ENCODE assay signal across 2 cellular contexts in the genomic region with DNA sequence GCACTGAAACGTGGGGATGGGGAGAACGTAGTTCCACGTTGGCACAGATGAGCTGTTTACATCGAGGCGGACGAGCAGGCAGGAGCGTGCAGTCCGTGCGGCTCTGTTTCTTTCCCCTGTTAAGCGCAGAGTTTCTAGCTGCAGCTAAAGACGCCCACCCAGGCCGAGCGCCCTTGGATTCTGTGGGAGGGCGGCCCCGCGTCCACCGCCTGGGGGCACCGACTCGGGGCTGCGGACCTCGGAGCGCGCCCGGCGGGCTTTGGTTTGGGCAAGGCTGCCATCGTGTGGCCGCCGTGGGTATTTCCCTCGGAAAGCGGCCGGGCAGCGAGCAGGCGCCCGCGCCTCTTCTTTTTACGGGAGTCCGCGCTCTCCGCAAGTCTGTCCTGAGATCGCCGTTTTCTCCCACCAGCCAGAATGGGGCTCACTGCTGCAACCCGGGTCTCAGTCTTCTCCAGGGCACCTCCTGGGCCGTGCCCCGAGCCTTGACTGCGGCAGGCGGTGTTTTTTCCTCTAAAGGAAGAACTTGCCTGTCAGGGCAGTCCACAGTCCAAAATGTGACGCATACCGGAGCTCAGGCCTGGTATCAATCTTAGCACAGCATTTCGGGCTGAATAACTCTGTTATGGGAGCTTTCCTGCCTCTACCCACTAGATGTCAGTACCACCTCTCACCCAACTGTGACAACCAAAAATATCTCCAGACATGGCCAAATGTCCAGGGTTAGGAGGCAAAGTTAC.
TF ChIP-seq lines count a peak whose summit lies in the region.

No MANE protein-coding gene starts in this region.

TF ChIP-seq in HCT116, 20 proteins besides CTCF, POLR2A, EP300 and RAD21:
- TF ChIP-seq, protein P1, sequence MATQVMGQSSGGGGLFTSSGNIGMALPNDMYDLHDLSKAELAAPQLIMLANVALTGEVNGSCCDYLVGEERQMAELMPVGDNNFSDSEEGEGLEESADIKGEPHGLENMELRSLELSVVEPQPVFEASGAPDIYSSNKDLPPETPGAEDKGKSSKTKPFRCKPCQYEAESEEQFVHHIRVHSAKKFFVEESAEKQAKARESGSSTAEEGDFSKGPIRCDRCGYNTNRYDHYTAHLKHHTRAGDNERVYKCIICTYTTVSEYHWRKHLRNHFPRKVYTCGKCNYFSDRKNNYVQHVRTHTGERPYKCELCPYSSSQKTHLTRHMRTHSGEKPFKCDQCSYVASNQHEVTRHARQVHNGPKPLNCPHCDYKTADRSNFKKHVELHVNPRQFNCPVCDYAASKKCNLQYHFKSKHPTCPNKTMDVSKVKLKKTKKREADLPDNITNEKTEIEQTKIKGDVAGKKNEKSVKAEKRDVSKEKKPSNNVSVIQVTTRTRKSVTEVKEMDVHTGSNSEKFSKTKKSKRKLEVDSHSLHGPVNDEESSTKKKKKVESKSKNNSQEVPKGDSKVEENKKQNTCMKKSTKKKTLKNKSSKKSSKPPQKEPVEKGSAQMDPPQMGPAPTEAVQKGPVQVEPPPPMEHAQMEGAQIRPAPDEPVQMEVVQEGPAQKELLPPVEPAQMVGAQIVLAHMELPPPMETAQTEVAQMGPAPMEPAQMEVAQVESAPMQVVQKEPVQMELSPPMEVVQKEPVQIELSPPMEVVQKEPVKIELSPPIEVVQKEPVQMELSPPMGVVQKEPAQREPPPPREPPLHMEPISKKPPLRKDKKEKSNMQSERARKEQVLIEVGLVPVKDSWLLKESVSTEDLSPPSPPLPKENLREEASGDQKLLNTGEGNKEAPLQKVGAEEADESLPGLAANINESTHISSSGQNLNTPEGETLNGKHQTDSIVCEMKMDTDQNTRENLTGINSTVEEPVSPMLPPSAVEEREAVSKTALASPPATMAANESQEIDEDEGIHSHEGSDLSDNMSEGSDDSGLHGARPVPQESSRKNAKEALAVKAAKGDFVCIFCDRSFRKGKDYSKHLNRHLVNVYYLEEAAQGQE (IDR thresholded peaks at IDR 0.05; ENCODE audit: low read depth), result no peak
- TF ChIP-seq CBX3 (IDR thresholded peaks at IDR 0.05; ENCODE audit: low read depth) (0 out of 2 replicates have a peak, but pooled peaks have one; percentile 31), POLR2AphosphoS5 (IDR thresholded peaks at IDR 0.05; ENCODE audit: low read depth, low read length) (no peak), YY1 (IDR thresholded peaks at IDR 0.05; ENCODE audit: extremely low read depth, insufficient replicate concordance, low read depth, low read length) (no peak), SRF (IDR thresholded peaks at IDR 0.05; ENCODE audit: low read depth) (no peak), ELF1 (IDR thresholded peaks at IDR 0.05; ENCODE audit: borderline replicate concordance, low read depth) (no peak), EGR1 (IDR thresholded peaks at IDR 0.05; ENCODE audit: low read depth) (no peak)

TF ChIP-seq in HepG2, 621 proteins besides CTCF, POLR2A, EP300 and RAD21 (continues in another document):
- TF ChIP-seq ZNF792 (CRISPR knock-in tag; IDR thresholded peaks at IDR 0.05), result 0 out of 2 replicates have a peak, but pooled peaks have one; percentile 25
- TF ChIP-seq ZNF263 (CRISPR knock-in tag; IDR thresholded peaks at IDR 0.05), result no peak
- no peak for TF ChIP-seq ZNF235 (CRISPR knock-in tag; IDR thresholded peaks at IDR 0.05; ENCODE audit: borderline replicate concordance)
- TF ChIP-seq ZBTB7A (CRISPR knock-in tag; IDR thresholded peaks at IDR 0.05), result no peak
- TF ChIP-seq SMAD9 (CRISPR knock-in tag; IDR thresholded peaks at IDR 0.05), result no peak
- no peak for TF ChIP-seq ZBTB20 (CRISPR knock-in tag; IDR thresholded peaks at IDR 0.05; ENCODE audit: borderline replicate concordance, low read depth)
- TF ChIP-seq AKAP8 (CRISPR knock-in tag; IDR thresholded peaks at IDR 0.05), result no peak
- TF ChIP-seq TBX2 (CRISPR knock-in tag; IDR thresholded peaks at IDR 0.05; ENCODE audit: borderline replicate concordance), result no peak
- TF ChIP-seq, protein P2, sequence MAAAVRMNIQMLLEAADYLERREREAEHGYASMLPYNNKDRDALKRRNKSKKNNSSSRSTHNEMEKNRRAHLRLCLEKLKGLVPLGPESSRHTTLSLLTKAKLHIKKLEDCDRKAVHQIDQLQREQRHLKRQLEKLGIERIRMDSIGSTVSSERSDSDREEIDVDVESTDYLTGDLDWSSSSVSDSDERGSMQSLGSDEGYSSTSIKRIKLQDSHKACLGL (CRISPR knock-in tag; IDR thresholded peaks at IDR 0.05), result no peak
- TF ChIP-seq NCOA2 (CRISPR knock-in tag; IDR thresholded peaks at IDR 0.05), result no peak
- TF ChIP-seq SAP130 (CRISPR knock-in tag; IDR thresholded peaks at IDR 0.05; ENCODE audit: low read depth), result peak; percentile 34; the same call in 1 of the 2 replicates
- TF ChIP-seq ZNF737 (CRISPR knock-in tag; IDR thresholded peaks at IDR 0.05; ENCODE audit: borderline replicate concordance), result no peak
- TF ChIP-seq, protein P3, sequence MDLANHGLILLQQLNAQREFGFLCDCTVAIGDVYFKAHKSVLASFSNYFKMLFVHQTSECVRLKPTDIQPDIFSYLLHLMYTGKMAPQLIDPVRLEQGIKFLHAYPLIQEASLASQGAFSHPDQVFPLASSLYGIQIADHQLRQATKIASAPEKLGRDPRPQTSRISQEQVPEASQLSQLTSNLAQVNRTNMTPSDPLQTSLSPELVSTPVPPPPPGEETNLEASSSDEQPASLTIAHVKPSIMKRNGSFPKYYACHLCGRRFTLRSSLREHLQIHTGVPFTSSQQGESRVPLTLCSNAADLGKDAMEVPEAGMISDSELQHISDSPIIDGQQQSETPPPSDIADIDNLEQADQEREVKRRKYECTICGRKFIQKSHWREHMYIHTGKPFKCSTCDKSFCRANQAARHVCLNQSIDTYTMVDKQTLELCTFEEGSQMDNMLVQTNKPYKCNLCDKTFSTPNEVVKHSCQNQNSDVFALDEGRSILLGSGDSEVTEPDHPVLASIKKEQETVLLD (CRISPR knock-in tag; IDR thresholded peaks at IDR 0.05; ENCODE audit: low read depth), result no peak
- no peak for TF ChIP-seq ZNF354B (CRISPR knock-in tag; IDR thresholded peaks at IDR 0.05)
- TF ChIP-seq, protein P4, sequence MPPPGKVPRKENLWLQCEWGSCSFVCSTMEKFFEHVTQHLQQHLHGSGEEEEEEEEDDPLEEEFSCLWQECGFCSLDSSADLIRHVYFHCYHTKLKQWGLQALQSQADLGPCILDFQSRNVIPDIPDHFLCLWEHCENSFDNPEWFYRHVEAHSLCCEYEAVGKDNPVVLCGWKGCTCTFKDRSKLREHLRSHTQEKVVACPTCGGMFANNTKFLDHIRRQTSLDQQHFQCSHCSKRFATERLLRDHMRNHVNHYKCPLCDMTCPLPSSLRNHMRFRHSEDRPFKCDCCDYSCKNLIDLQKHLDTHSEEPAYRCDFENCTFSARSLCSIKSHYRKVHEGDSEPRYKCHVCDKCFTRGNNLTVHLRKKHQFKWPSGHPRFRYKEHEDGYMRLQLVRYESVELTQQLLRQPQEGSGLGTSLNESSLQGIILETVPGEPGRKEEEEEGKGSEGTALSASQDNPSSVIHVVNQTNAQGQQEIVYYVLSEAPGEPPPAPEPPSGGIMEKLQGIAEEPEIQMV (CRISPR knock-in tag; IDR thresholded peaks at IDR 0.05; ENCODE audit: low read depth), result peak; percentile 49; the same call in 1 of the 2 replicates
- no peak for TF ChIP-seq ELF4 (CRISPR knock-in tag; IDR thresholded peaks at IDR 0.05; ENCODE audit: borderline replicate concordance)
- TF ChIP-seq POGZ (CRISPR knock-in tag; IDR thresholded peaks at IDR 0.05), result 0 out of 2 replicates have a peak, but pooled peaks have one; percentile 20
- no peak for TF ChIP-seq SSRP1 (CRISPR knock-in tag; IDR thresholded peaks at IDR 0.05)
- no peak for TF ChIP-seq ZNF557 (CRISPR knock-in tag; IDR thresholded peaks at IDR 0.05)
- TF ChIP-seq, protein P5, sequence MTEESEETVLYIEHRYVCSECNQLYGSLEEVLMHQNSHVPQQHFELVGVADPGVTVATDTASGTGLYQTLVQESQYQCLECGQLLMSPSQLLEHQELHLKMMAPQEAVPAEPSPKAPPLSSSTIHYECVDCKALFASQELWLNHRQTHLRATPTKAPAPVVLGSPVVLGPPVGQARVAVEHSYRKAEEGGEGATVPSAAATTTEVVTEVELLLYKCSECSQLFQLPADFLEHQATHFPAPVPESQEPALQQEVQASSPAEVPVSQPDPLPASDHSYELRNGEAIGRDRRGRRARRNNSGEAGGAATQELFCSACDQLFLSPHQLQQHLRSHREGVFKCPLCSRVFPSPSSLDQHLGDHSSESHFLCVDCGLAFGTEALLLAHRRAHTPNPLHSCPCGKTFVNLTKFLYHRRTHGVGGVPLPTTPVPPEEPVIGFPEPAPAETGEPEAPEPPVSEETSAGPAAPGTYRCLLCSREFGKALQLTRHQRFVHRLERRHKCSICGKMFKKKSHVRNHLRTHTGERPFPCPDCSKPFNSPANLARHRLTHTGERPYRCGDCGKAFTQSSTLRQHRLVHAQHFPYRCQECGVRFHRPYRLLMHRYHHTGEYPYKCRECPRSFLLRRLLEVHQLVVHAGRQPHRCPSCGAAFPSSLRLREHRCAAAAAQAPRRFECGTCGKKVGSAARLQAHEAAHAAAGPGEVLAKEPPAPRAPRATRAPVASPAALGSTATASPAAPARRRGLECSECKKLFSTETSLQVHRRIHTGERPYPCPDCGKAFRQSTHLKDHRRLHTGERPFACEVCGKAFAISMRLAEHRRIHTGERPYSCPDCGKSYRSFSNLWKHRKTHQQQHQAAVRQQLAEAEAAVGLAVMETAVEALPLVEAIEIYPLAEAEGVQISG (CRISPR knock-in tag; IDR thresholded peaks at IDR 0.05), result no peak
- TF ChIP-seq, protein P6, sequence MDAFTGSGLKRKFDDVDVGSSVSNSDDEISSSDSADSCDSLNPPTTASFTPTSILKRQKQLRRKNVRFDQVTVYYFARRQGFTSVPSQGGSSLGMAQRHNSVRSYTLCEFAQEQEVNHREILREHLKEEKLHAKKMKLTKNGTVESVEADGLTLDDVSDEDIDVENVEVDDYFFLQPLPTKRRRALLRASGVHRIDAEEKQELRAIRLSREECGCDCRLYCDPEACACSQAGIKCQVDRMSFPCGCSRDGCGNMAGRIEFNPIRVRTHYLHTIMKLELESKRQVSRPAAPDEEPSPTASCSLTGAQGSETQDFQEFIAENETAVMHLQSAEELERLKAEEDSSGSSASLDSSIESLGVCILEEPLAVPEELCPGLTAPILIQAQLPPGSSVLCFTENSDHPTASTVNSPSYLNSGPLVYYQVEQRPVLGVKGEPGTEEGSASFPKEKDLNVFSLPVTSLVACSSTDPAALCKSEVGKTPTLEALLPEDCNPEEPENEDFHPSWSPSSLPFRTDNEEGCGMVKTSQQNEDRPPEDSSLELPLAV (CRISPR knock-in tag; conservative IDR thresholded peaks at IDR 0.05; ENCODE audit: low read depth), result no peak
- TF ChIP-seq ZNF234 (CRISPR knock-in tag; conservative IDR thresholded peaks at IDR 0.05), result no peak
- TF ChIP-seq, protein P7, sequence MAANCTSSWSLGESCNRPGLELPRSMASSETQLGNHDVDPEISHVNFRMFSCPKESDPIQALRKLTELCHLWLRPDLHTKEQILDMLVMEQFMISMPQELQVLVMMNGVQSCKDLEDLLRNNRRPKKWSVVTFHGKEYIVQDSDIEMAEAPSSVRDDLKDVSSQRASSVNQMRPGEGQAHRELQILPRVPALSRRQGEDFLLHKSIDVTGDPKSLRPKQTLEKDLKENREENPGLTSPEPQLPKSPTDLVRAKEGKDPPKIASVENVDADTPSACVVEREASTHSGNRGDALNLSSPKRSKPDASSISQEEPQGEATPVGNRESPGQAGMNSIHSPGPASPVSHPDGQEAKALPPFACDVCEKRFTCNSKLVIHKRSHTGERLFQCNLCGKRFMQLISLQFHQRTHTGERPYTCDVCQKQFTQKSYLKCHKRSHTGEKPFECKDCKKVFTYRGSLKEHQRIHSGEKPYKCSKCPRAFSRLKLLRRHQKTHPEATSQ (CRISPR knock-in tag; IDR thresholded peaks at IDR 0.05; ENCODE audit: borderline replicate concordance), result no peak
- TF ChIP-seq RFX5 (IDR thresholded peaks at IDR 0.05; ENCODE audit: low read depth, low read length), result no peak
- no peak for TF ChIP-seq BHLHE40 (IDR thresholded peaks at IDR 0.05; ENCODE audit: low read length)
- no peak for TF ChIP-seq MYNN (CRISPR knock-in tag; IDR thresholded peaks at IDR 0.05; ENCODE audit: low read depth)
- TF ChIP-seq HNF4A (CRISPR knock-in tag; IDR thresholded peaks at IDR 0.05), result 0 out of 2 replicates have a peak, but pooled peaks have one; percentile 14
- TF ChIP-seq, protein P8, sequence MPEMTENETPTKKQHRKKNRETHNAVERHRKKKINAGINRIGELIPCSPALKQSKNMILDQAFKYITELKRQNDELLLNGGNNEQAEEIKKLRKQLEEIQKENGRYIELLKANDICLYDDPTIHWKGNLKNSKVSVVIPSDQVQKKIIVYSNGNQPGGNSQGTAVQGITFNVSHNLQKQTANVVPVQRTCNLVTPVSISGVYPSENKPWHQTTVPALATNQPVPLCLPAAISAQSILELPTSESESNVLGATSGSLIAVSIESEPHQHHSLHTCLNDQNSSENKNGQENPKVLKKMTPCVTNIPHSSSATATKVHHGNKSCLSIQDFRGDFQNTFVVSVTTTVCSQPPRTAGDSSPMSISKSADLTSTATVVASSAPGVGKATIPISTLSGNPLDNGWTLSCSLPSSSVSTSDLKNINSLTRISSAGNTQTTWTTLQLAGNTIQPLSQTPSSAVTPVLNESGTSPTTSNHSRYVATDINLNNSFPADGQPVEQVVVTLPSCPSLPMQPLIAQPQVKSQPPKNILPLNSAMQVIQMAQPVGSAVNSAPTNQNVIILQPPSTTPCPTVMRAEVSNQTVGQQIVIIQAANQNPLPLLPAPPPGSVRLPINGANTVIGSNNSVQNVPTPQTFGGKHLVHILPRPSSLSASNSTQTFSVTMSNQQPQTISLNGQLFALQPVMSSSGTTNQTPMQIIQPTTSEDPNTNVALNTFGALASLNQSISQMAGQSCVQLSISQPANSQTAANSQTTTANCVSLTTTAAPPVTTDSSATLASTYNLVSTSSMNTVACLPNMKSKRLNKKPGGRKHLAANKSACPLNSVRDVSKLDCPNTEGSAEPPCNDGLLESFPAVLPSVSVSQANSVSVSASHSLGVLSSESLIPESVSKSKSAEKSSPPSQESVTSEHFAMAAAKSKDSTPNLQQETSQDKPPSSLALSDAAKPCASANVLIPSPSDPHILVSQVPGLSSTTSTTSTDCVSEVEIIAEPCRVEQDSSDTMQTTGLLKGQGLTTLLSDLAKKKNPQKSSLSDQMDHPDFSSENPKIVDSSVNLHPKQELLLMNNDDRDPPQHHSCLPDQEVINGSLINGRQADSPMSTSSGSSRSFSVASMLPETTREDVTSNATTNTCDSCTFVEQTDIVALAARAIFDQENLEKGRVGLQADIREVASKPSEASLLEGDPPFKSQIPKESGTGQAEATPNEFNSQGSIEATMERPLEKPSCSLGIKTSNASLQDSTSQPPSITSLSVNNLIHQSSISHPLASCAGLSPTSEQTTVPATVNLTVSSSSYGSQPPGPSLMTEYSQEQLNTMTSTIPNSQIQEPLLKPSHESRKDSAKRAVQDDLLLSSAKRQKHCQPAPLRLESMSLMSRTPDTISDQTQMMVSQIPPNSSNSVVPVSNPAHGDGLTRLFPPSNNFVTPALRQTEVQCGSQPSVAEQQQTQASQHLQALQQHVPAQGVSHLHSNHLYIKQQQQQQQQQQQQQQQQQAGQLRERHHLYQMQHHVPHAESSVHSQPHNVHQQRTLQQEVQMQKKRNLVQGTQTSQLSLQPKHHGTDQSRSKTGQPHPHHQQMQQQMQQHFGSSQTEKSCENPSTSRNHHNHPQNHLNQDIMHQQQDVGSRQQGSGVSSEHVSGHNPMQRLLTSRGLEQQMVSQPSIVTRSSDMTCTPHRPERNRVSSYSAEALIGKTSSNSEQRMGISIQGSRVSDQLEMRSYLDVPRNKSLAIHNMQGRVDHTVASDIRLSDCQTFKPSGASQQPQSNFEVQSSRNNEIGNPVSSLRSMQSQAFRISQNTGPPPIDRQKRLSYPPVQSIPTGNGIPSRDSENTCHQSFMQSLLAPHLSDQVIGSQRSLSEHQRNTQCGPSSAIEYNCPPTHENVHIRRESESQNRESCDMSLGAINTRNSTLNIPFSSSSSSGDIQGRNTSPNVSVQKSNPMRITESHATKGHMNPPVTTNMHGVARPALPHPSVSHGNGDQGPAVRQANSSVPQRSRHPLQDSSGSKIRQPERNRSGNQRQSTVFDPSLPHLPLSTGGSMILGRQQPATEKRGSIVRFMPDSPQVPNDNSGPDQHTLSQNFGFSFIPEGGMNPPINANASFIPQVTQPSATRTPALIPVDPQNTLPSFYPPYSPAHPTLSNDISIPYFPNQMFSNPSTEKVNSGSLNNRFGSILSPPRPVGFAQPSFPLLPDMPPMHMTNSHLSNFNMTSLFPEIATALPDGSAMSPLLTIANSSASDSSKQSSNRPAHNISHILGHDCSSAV (CRISPR knock-in tag; IDR thresholded peaks at IDR 0.05; ENCODE audit: borderline replicate concordance), result no peak
- no peak for TF ChIP-seq NFYC (CRISPR knock-in tag; IDR thresholded peaks at IDR 0.05)
